Comparison of ENCODE assay signal across 20 cellular contexts in genomic region chr3:62724503-62724902, GRCh38.
DNase-seq lines count a peak whose midpoint lies in the region; ATAC-seq and TF ChIP-seq lines count a peak whose summit lies in the region.
"Had no signal": no experiment of that assay in that cellular context is flagged by ENCODE, and none has a peak within 500 bp of the region (broad histone marks: within the 10 kb centered on the region; RNA-seq: fewer than 3 reads in every experiment).

No MANE protein-coding gene starts in this region.

- no peak for TF ChIP-seq POLR2A in esophagus muscularis mucosa (IDR thresholded peaks at IDR 0.05; ENCODE audit: low read depth)

- H3K36me3 Mint-ChIP-seq in MCF 10A (ENCODE audit: insufficient read depth, unreplicated experiment) (no peaks in the 10 kb centered on the region), brain (no peaks in the 10 kb centered on the region)

- no peak overlapping the region for H3K4me2 ChIP-seq in mammary epithelial cell (ENCODE audit: insufficient read depth, low read depth, low read length)
- H3K4me2 ChIP-seq: A549 had no signal

- H3K27ac Mint-ChIP-seq in MCF 10A (ENCODE audit: low read depth, unreplicated experiment), result no peak overlapping the region
- peak overlapping the region in 4 of 5 experiments; percentile 54 to 89 (median 72) for H3K27ac Mint-ChIP-seq in brain
- H3K27ac Mint-ChIP-seq: CD4-positive, alpha-beta T cell; HFFc6 had no signal

- WGBS in mammary epithelial cell (ENCODE audit: low coverage, missing lambda C conversion rate), result 30% methylated on average over 4 of the region's 4 CpGs
- WGBS in esophagus muscularis mucosa, result 88% methylated on average over 4 of the region's 4 CpGs

- H3K4me3 Mint-ChIP-seq in MCF 10A (ENCODE audit: unreplicated experiment) (no peak overlapping the region), brain (peak overlapping the region in 1 of 5 experiments; percentile 34)
- H3K4me3 Mint-ChIP-seq: CD4-positive, alpha-beta T cell; HFFc6 had no signal

- dilution Hi-C loops in mammary epithelial cell (cut with HindIII; ENCODE audit: low sequenced_read_pairs), result no loop called here

- H3K27me3 Mint-ChIP-seq in MCF 10A (ENCODE audit: insufficient read depth, unreplicated experiment) (no peaks in the 10 kb centered on the region), brain (no peaks in the 10 kb centered on the region)
- H3K27me3 Mint-ChIP-seq: CD4-positive, alpha-beta T cell had no signal

- ATAC-seq in HG02885 (IDR thresholded peaks at IDR 0.05; ENCODE audit: poor library complexity, unreplicated experiment), result no peak
- ATAC-seq: A549, HCT116, HepG2 had no signal

- in situ Hi-C loops in mammary epithelial cell (cut with MboI; ENCODE audit: low sequenced_read_pairs in 2 of 2), result no loop called here

- TF ChIP-seq EP300 in esophagus muscularis mucosa (IDR thresholded peaks at IDR 0.05), result no peak

- H3K9ac ChIP-seq in mammary epithelial cell (ENCODE audit: insufficient read depth, low read length), result no peak overlapping the region

- POLR2A ChIA-PET in MCF 10A (lab: Yijun Ruan, JAX), result interaction anchor here (0.6 kb wide), 1 partner anchor 1252 kb away, joined by 3 read pairs; no protein-coding TSS in a partner anchor

- no peaks in the 10 kb centered on the region for H3K9me3 ChIP-seq in mammary epithelial cell (replicated peaks; ENCODE audit: insufficient read depth, low read length)
- no peaks in the 10 kb centered on the region for H3K9me3 ChIP-seq in esophagus muscularis mucosa
- H3K9me3 ChIP-seq: A549, Caco-2 had no signal

- H3K79me2 ChIP-seq in mammary epithelial cell (ENCODE audit: insufficient read depth, low read length), result no peaks in the 10 kb centered on the region

- H3K27ac ChIP-seq in mammary epithelial cell (ENCODE audit: insufficient read depth, low read depth, low read length) (no peak overlapping the region), esophagus muscularis mucosa (replicated peaks in 1 of 4) (no peak overlapping the region)
- H3K27ac ChIP-seq: 22Rv1, A549, C4-2B had no signal

- H3K36me3 ChIP-seq in mammary epithelial cell (ENCODE audit: insufficient read depth, low read length), result no peaks in the 10 kb centered on the region
- no peaks in the 10 kb centered on the region for H3K36me3 ChIP-seq in esophagus muscularis mucosa

- TF ChIP-seq CTCF in mammary epithelial cell (conservative IDR thresholded peaks at IDR 0.05 in 1 of 2, IDR thresholded peaks at IDR 0.05 in 1 of 2; ENCODE audit: extremely low read depth in 1 of 2, insufficient read depth in 1 of 2, low read depth in 1 of 2, low read length in 2 of 2), result no peak
- no peak for TF ChIP-seq CTCF in MCF 10A (IDR thresholded peaks at IDR 0.05; ENCODE audit: unreplicated experiment)
- TF ChIP-seq CTCF in brain (conservative IDR thresholded peaks at IDR 0.05), result no peak
- no peak for TF ChIP-seq CTCF in esophagus muscularis mucosa (IDR thresholded peaks at IDR 0.05)

- peak overlapping the region; percentile 26 for H2AFZ ChIP-seq in mammary epithelial cell (ENCODE audit: low read depth, low read length)

- no peak for DNase-seq in mammary epithelial cell
- DNase-seq in MCF 10A (ENCODE audit: unreplicated experiment), result no peak
- DNase-seq in germinal center (ENCODE audit: low spot score), result peak; percentile 32
- DNase-seq in superior temporal gyrus (ENCODE audit: extremely low spot score), result peak; percentile 51
- DNase-seq in kidney glomerular epithelial cell (lab: John Stamatoyannopoulos, UW), result no peak
- DNase-seq in esophagus muscularis mucosa (ENCODE audit: extremely low spot score), result no peak
- DNase-seq: AML-193; Caco-2; CD4-positive, alpha-beta T cell; GDM1; GOT3; H7; HFFc6 had no signal

- H4K20me1 ChIP-seq in mammary epithelial cell (ENCODE audit: insufficient read depth, low read length), result no peaks in the 10 kb centered on the region

- no peak overlapping the region for H3K4me3 ChIP-seq in mammary epithelial cell (replicated peaks in 1 of 3; ENCODE audit: insufficient read depth in 1 of 3, low read depth in 2 of 3, low read length in 3 of 3)
- no peak overlapping the region for H3K4me3 ChIP-seq in esophagus muscularis mucosa
- H3K4me3 ChIP-seq: A549 had no signal

- peaks cover 31% of the 10 kb centered on the region for H3K4me1 ChIP-seq in mammary epithelial cell (ENCODE audit: insufficient read depth, low read length)
- no peaks in the 10 kb centered on the region for H3K4me1 ChIP-seq in esophagus muscularis mucosa
- H3K4me1 ChIP-seq: A549, Caco-2 had no signal

- no peaks in the 10 kb centered on the region for H3K9me3 Mint-ChIP-seq in MCF 10A (ENCODE audit: unreplicated experiment)
- H3K9me3 Mint-ChIP-seq in brain, result no peaks in the 10 kb centered on the region
- H3K9me3 Mint-ChIP-seq: CD4-positive, alpha-beta T cell had no signal

- H3K27me3 ChIP-seq in mammary epithelial cell (ENCODE audit: insufficient read depth, low read length) (no peaks in the 10 kb centered on the region), esophagus muscularis mucosa (no peaks in the 10 kb centered on the region)

- H3K4me1 Mint-ChIP-seq in MCF 10A (ENCODE audit: insufficient read depth, unreplicated experiment) (peaks cover 5% of the 10 kb centered on the region), brain (peaks cover 49% of the 10 kb centered on the region)

- intact Hi-C loops in mammary epithelial cell (cut with micrococcal nuclease), result no loop called here
- intact Hi-C loops in MCF 10A (cut with micrococcal nuclease), result no loop called here
- intact Hi-C loops in esophagus muscularis mucosa (cut with DNase I), result no loop called here

- CTCF ChIA-PET in mammary epithelial cell (lab: Charles Lee; ENCODE audit: low non-redundant PET), result no interaction called here
- CTCF ChIA-PET in MCF 10A (lab: Yijun Ruan, JAX), result interaction anchor here (0.7 to 1.1 kb wide), 2 partner anchors 19 to 36 kb away, joined by 3 to 4 read pairs; no protein-coding TSS in a partner anchor

- BruUV-seq in mammary epithelial cell (replicated peaks; lab: Mats Ljungman, UMichigan), result no TSS peak
- no TSS peak for BruUV-seq in MCF 10A (replicated peaks; lab: Mats Ljungman, UMichigan)

Comparison
In these comparisons a context has a peak if more than half of its experiments do, and no peak if none do; other contexts are left out.
1. DNase-seq: peak in germinal center (single experiment) and superior temporal gyrus (single experiment); none in mammary epithelial cell (single experiment), MCF 10A (single experiment), kidney glomerular epithelial cell (single experiment) and esophagus muscularis mucosa (single experiment).